1 cellular context compared by ENCODE assay signal in genomic region chr12:132710062-132710421, GRCh38.
TF ChIP-seq lines count a peak whose summit lies in the region.

No MANE protein-coding gene starts in this region.

TF ChIP-seq in GM23338, 12 proteins besides CTCF, POLR2A, EP300 and RAD21 (continued from another document):
- TF ChIP-seq ZNF462 (CRISPR knock-in tag; IDR thresholded peaks at IDR 0.05) = no peak
- TF ChIP-seq NANOG (IDR thresholded peaks at IDR 0.05; ENCODE audit: borderline replicate concordance) = no peak
